ENCODE assay signal across 9 cellular contexts in the genomic region with DNA sequence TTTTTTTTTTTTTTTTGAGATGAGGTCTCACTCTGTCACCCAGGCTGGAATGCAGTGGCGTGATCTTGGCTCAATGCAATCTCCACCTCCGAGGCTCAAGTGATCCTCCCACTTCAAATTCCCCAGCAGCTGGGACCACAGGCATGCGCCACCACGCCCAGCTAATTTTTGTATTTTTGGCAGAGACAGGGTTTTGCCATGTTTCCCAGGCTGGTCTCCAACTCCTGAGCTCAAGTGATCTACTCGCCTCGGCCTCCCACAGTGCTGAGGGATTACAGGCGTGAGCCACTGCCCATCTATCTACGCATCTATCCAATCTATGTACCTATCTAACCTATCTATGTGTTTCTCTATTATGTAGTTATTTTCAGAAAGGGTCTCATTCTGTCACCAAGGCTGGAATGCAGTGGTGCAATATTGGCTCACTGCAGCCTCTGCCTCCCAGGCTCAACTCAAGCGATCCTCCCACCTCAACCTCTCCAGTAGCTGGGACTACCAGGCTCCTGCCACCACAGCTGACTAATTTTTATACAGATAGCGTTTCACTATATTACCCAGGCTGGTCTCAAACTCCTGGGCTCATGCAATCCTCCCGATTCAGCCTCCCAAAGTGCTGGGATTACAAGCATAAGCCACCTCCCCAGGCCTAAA. TPM values are rescaled to one million over a fixed set of nuclear protein-coding genes. Genes with fewer than 3 reads are reported as not detected.
A peak's percentile ranks its signal among the peaks of the same experiment; 100 is the strongest.
DNase-seq lines count a peak whose midpoint lies in the region; ATAC-seq and TF ChIP-seq lines count a peak whose summit lies in the region.
"Had no signal": no experiment of that assay in that cellular context is flagged by ENCODE, and none has a peak within 500 bp of the region (broad histone marks: within the 10 kb centered on the region; RNA-seq: fewer than 3 reads in every experiment).

No MANE protein-coding gene starts in this region.

- intact Hi-C loops in ovary (cut with DNase I), result no loop called here

- TF ChIP-seq CTCF in RWPE2 (IDR thresholded peaks at IDR 0.05; ENCODE audit: poor library complexity, severe bottlenecking) (no peak), ovary (IDR thresholded peaks at IDR 0.05) (no peak)

- TF ChIP-seq POLR2A in ovary (IDR thresholded peaks at IDR 0.05), result no peak

- H3K4me3 ChIP-seq in RWPE2 (ENCODE audit: severe bottlenecking) (no peak overlapping the region), ovary (no peak overlapping the region)

- H3K9me3 ChIP-seq in RWPE2 (ENCODE audit: severe bottlenecking) (no peaks in the 10 kb centered on the region), ovary (no peaks in the 10 kb centered on the region)

- H3K27ac ChIP-seq in RWPE2 (ENCODE audit: poor library complexity, severe bottlenecking), result peak overlapping the region; percentile 50
- no peak overlapping the region for H3K27ac ChIP-seq in ovary

- H3K27me3 ChIP-seq in RWPE2 (ENCODE audit: insufficient read depth, poor library complexity, severe bottlenecking) (no peaks in the 10 kb centered on the region), ovary (no peaks in the 10 kb centered on the region)

- peaks cover 8% of the 10 kb centered on the region for H3K4me1 ChIP-seq in RWPE2 (ENCODE audit: insufficient read depth, poor library complexity, severe bottlenecking)
- H3K4me1 ChIP-seq in ovary (ENCODE audit: insufficient read depth), result peaks cover 6% of the 10 kb centered on the region

- DNase-seq in EH (ENCODE audit: low read depth) (peak; percentile 97), RWPE2 (ENCODE audit: low spot score) (no peak), fibroblast of peridontal ligament (ENCODE audit: extremely low read depth) (peak; percentile 91), ovary (peak; percentile 29 to 65 (median 43)), DMS53 (lab: John Stamatoyannopoulos, UW) (no peak), NCI-H1694 (lab: John Stamatoyannopoulos, UW) (no peak)
- DNase-seq: NCI-H526 had no signal

- H3K36me3 ChIP-seq in RWPE2 (ENCODE audit: low read depth) (peaks cover 28% of the 10 kb centered on the region), ovary (no peaks in the 10 kb centered on the region)

- no peak for TF ChIP-seq EP300 in ovary (IDR thresholded peaks at IDR 0.05)

- ATAC-seq in RWPE2 (ENCODE audit: low read depth) (peak; percentile 65), GM21528 (IDR thresholded peaks at IDR 0.05; ENCODE audit: low FRiP score, unreplicated experiment) (no peak), HG03354 (IDR thresholded peaks at IDR 0.05; ENCODE audit: poor library complexity, severe bottlenecking, unreplicated experiment) (no peak)

- 31 to 40% (median 35%) methylated on average over 11 of the region's 11 CpGs for WGBS in ovary, 3 donors

RNA-seq across cellular contexts. Expression of a gene that starts 20.2 kb away (rescaled TPM):
- 100 to 1,000 TPM; 114 to 207 (median 152) TPM for total RNA-seq in ovary
- 100 to 1,000 TPM in 1 of 2 donors, 10 to 100 TPM in 1; 28.1 to 192 TPM for polyA plus RNA-seq in ovary

RNA-seq across cellular contexts. Expression of a gene that starts 33.4 kb away (rescaled TPM):
- 100 to 1,000 TPM; 293 to 563 (median 439) TPM for total RNA-seq in ovary
- polyA plus RNA-seq in ovary, result 100 to 1,000 TPM; 297 to 878 TPM

RNA-seq across cellular contexts. Expression of a gene that starts 33.8 kb away (rescaled TPM):
- total RNA-seq in ovary, result 10 to 100 TPM; 22.4 to 46.6 (median 28.3) TPM
- 10 to 100 TPM; 31.2 to 63.0 TPM for polyA plus RNA-seq in ovary

RNA-seq across cellular contexts. Expression of a gene that starts 38.5 kb away (rescaled TPM):
- total RNA-seq in ovary, result 10 to 100 TPM; 12.5 to 71.7 (median 52.5) TPM
- polyA plus RNA-seq in ovary, result 10 to 100 TPM; 27.2 to 76.5 TPM

RNA-seq across cellular contexts. Expression of a gene that starts 43.9 kb away (rescaled TPM):
- 10 to 100 TPM in 3 of 7 donors, 1 to 10 TPM in 4; 6.4 to 15.0 (median 9.9) TPM for total RNA-seq in ovary
- 10 to 100 TPM; 12.1 to 23.7 TPM for polyA plus RNA-seq in ovary

Comparison
In these comparisons a context has a peak if more than half of its experiments do, and no peak if none do; other contexts are left out.
1. DNase-seq: peak in EH (single experiment), fibroblast of peridontal ligament (single experiment) and ovary (5 of 5); none in RWPE2 (single experiment), DMS53 (single experiment) and NCI-H1694 (single experiment).